ENCODE assay signal across 25 cellular contexts in the genomic region with DNA sequence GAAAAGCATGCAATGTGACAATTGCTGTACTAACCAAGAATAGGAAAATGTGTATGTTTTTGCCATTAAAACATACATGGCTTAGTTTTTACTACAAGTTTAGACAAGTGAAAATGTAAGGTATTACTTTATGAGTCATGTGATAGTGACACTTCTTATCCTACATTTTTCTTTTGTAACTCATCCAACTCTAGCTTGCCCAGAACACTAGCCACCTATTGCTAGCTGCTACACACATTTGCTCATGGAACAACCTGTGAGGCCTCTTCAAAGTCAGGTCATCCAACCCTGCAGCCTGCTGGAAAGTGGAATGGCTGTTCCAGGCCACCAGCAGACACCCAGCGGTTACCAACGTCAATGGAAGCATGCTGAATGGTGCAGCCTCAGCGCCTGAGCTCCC.
"Had no signal": no experiment of that assay in that cellular context is flagged by ENCODE, and none has a peak within 500 bp of the region (broad histone marks: within the 10 kb centered on the region; RNA-seq: fewer than 3 reads in every experiment).

No MANE protein-coding gene starts in this region.

- ATAC-seq: left ventricle myocardium superior; lower lobe of right lung; natural killer cell treated with Interleukin-12 subunit alpha and Interleukin-12 subunit beta and Interleukin-15 and Interleukin-18, amount 100 ng/mL, for 72 hours; right lobe of liver; stimulated activated naive CD8-positive, alpha-beta T cell treated with anti-CD3 and anti-CD28 coated beads, Interleukin-15, amount 100 ng/mL, for 72 hours had no signal

- H3K79me2 ChIP-seq: parathyroid adenoma had no signal

- H3K27me3 Mint-ChIP-seq: memory B cell; natural killer cell treated with Interleukin-12 subunit alpha and Interleukin-12 subunit beta and Interleukin-15 and Interleukin-18, amount 100 ng/mL, for 72 hours; progenitor cell of endocrine pancreas; stimulated activated naive CD8-positive, alpha-beta T cell treated with anti-CD3 and anti-CD28 coated beads, Interleukin-15, amount 100 ng/mL, for 72 hours had no signal

- H3K27ac ChIP-seq: coronary artery, esophagus squamous epithelium, lower lobe of right lung, parathyroid adenoma, right lobe of liver, suprapubic skin, transverse colon had no signal

- H2AFZ ChIP-seq: parathyroid adenoma had no signal

- H3K9ac ChIP-seq: parathyroid adenoma had no signal

- H3K36me3 Mint-ChIP-seq: immature natural killer cell; memory B cell; natural killer cell treated with Interleukin-12 subunit alpha and Interleukin-12 subunit beta and Interleukin-15 and Interleukin-18, amount 100 ng/mL, for 72 hours had no signal

- H3K9me3 ChIP-seq: esophagus squamous epithelium, lower lobe of right lung, right lobe of liver, transverse colon had no signal

- H3K4me1 ChIP-seq: esophagus squamous epithelium, lower lobe of right lung, parathyroid adenoma, right lobe of liver, suprapubic skin, transverse colon had no signal

- H3K27ac Mint-ChIP-seq: immature natural killer cell; memory B cell; natural killer cell treated with Interleukin-12 subunit alpha and Interleukin-12 subunit beta and Interleukin-15 and Interleukin-18, amount 100 ng/mL, for 72 hours; progenitor cell of endocrine pancreas; stimulated activated naive CD8-positive, alpha-beta T cell treated with anti-CD3 and anti-CD28 coated beads, Interleukin-15, amount 100 ng/mL, for 72 hours had no signal

- DNase-seq: dermis blood vessel endothelial cell; effector memory CD4-positive, alpha-beta T cell; erythroblast; esophagus squamous epithelium; foreskin melanocyte; hypothalamus; immature natural killer cell; islet precursor cell; kidney glomerular epithelial cell; left ventricle myocardium superior; lower lobe of right lung; right lobe of liver; small intestine; stimulated activated CD4-positive, alpha-beta T cell treated with anti-CD3 and anti-CD28 coated beads, Interleukin-15, amount 100 ng/mL, for 24 hours; stimulated activated CD4-positive, alpha-beta T cell treated with anti-CD3 and anti-CD28 coated beads, Interleukin-2, amount 100 ng/mL, for 48 hours; stimulated activated naive CD4-positive, alpha-beta T cell; stimulated activated naive CD8-positive, alpha-beta T cell treated with anti-CD3 and anti-CD28 coated beads, Interleukin-15, amount 100 ng/mL, for 72 hours; transverse colon had no signal

- H3K4me3 Mint-ChIP-seq: immature natural killer cell; memory B cell; natural killer cell treated with Interleukin-12 subunit alpha and Interleukin-12 subunit beta and Interleukin-15 and Interleukin-18, amount 100 ng/mL, for 72 hours; neural crest cell; stimulated activated naive CD8-positive, alpha-beta T cell treated with anti-CD3 and anti-CD28 coated beads, Interleukin-15, amount 100 ng/mL, for 72 hours had no signal

- H3K4me1 Mint-ChIP-seq: immature natural killer cell; memory B cell; neural crest cell; stimulated activated naive CD8-positive, alpha-beta T cell treated with anti-CD3 and anti-CD28 coated beads, Interleukin-15, amount 100 ng/mL, for 72 hours had no signal

- H3K36me3 ChIP-seq: esophagus squamous epithelium, lower lobe of right lung, right lobe of liver, suprapubic skin, transverse colon had no signal

- H3K4me3 ChIP-seq: coronary artery, esophagus squamous epithelium, lower lobe of right lung, right lobe of liver, suprapubic skin, transverse colon had no signal

- H3K27me3 ChIP-seq: esophagus squamous epithelium, right lobe of liver, suprapubic skin, transverse colon had no signal
